In the genomic region with DNA sequence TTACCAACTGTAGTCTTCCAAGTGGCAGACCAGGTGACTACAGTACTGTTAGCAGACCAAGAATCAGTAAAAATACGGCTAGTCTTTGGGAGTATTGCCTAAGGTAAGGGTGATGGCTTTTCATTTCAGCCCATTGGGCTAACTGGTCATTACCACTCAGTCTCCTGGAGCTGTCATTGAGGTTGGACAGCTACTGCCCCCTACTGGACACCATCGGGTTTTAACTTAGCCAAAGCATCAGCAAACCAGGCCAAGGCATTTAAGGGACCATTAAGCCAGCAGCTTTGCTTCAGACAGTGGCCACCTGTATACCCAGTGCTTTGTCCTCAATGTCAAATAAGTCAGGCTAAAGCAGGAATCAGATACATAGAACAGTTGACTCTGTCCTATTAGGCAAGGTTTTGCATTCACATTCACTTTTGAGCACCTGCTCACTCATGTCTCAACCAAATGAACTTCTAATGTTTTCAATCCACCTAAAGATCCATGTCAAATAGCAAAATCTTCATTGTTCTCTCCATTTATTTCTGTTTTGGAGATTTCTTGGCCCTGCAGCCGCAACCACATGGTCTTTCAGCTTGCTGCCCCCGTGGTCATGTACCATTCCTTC, we compare ENCODE assay signal across 9 cellular contexts.
DNase-seq lines count a peak whose midpoint lies in the region; ATAC-seq, FAIRE-seq and TF ChIP-seq lines count a peak whose summit lies in the region.
"Had no signal": no experiment of that assay in that cellular context is flagged by ENCODE, and none has a peak within 500 bp of the region (broad histone marks: within the 10 kb centered on the region; RNA-seq: fewer than 3 reads in every experiment).

No MANE protein-coding gene starts in this region.

- peaks cover 5% of the 10 kb centered on the region for H3K36me3 Mint-ChIP-seq in endothelial cell (ENCODE audit: low read depth, unreplicated experiment)

- no peaks in the 10 kb centered on the region for H3K27me3 Mint-ChIP-seq in endothelial cell (ENCODE audit: unreplicated experiment)

- peak; percentile 69 for ATAC-seq in GM21515 (IDR thresholded peaks at IDR 0.05; ENCODE audit: unreplicated experiment)

- TF ChIP-seq CTCF in D721Med (IDR thresholded peaks at IDR 0.05; ENCODE audit: insufficient read depth, missing control alignments), result peak; percentile 46
- TF ChIP-seq CTCF in endothelial cell (IDR thresholded peaks at IDR 0.05; ENCODE audit: unreplicated experiment), result peak; percentile 73

- DNase-seq in D721Med (ENCODE audit: insufficient read length, low spot score) (no peak), M059J (ENCODE audit: low read depth) (peak; percentile 58), endothelial cell (ENCODE audit: low spot score) (peak; percentile 63), myocyte (ENCODE audit: low read depth) (peak; percentile 49), DMS114 treated with DMSO at 0.1 percent for 48 hours (lab: John Stamatoyannopoulos, UW; ENCODE audit: unreplicated experiment) (no peak)
- peak; percentile 42 to 51 for DNase-seq in activated CD4-positive, alpha-beta T cell treated with anti-CD3 and anti-CD28 coated beads, Interleukin-2, amount 50 U/mL, for 24 hours (ENCODE audit: low read depth in 1 of 2, low spot score in 1 of 2)
- DNase-seq in stimulated activated naive CD4-positive, alpha-beta T cell (lab: John Stamatoyannopoulos, UW), result peak in 4 of 6 experiments; percentile 5 to 44 (median 31)

- no peaks in the 10 kb centered on the region for H3K9me3 Mint-ChIP-seq in endothelial cell (ENCODE audit: unreplicated experiment)

- no peak overlapping the region for H3K4me3 Mint-ChIP-seq in endothelial cell (ENCODE audit: unreplicated experiment)

- FAIRE-seq in D721Med (lab: Jason Lieb, UNC), result no peak
- FAIRE-seq: TTC549 had no signal

- H3K4me1 Mint-ChIP-seq in endothelial cell (ENCODE audit: unreplicated experiment), result peaks cover 8% of the 10 kb centered on the region

- H3K27ac Mint-ChIP-seq in endothelial cell (ENCODE audit: unreplicated experiment), result no peak overlapping the region

Comparison
In these comparisons a context has a peak if more than half of its experiments do, and no peak if none do; other contexts are left out.
1. DNase-seq: peak in M059J (single experiment), activated CD4-positive, alpha-beta T cell treated with anti-CD3 and anti-CD28 coated beads, Interleukin-2, amount 50 U/mL, for 24 hours (2 of 2), endothelial cell (single experiment), myocyte (single experiment) and stimulated activated naive CD4-positive, alpha-beta T cell (4 of 6); none in D721Med (single experiment) and DMS114 treated with DMSO at 0.1 percent for 48 hours (single experiment).